Comparison of ENCODE assay signal across 21 cellular contexts in the genomic region with DNA sequence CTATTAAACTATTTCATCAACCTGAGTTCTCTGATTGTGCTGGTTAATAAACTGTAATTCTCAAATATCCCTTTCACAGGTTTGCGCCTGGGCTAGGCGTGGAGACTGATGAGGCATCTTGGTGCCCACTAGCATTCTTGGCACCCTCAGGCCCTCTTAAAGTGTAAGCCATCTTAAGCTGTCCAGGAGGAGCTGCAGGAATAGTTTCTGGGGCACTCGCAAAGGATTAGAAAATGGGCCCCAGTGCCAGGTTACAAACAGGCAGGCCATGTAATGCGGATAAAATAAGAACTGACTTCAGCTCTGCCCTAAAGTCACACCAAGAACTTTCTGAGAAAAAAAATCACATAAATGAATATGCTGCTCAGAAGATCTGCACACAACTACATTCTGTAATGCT. TPM values are rescaled to one million over a fixed set of nuclear protein-coding genes. Genes with fewer than 3 reads are reported as not detected.
DNase-seq lines count a peak whose midpoint lies in the region; ATAC-seq and TF ChIP-seq lines count a peak whose summit lies in the region.
"Had no signal": no experiment of that assay in that cellular context is flagged by ENCODE, and none has a peak within 500 bp of the region (broad histone marks: within the 10 kb centered on the region; RNA-seq: fewer than 3 reads in every experiment).

No MANE protein-coding gene starts in this region.

- no peak for TF ChIP-seq EP300 in sigmoid colon (IDR thresholded peaks at IDR 0.05)

- H3K4me1 ChIP-seq in right cardiac atrium (ENCODE audit: control insufficient read depth, insufficient read depth, low read length): no peaks in the 10 kb centered on the region
- peaks cover 0 to 53% (median 27%) of the 10 kb centered on the region in 4 donors for H3K4me1 ChIP-seq in sigmoid colon
- H3K4me1 ChIP-seq in aorta (ENCODE audit: control insufficient read depth in 1 of 2, insufficient read depth in 2 of 2, low read length in 2 of 2): no peaks in the 10 kb centered on the region

- H3K36me3 ChIP-seq in sigmoid colon (no peaks in the 10 kb centered on the region), aorta (ENCODE audit: control insufficient read depth in 1 of 2, insufficient read depth in 2 of 2, low read length in 1 of 2) (no peaks in the 10 kb centered on the region)

- ATAC-seq in Right ventricle myocardium inferior (peak; percentile 15), right cardiac atrium (peak; percentile 7 to 8), aorta (ENCODE audit: low FRiP score) (peak; percentile 11), left lobe of liver (no peak)
- ATAC-seq: HepG2 had no signal

- no peak for TF ChIP-seq POLR2A in sigmoid colon (IDR thresholded peaks at IDR 0.05)

- H3K27me3 ChIP-seq in right cardiac atrium (ENCODE audit: control insufficient read depth, insufficient read depth): no peaks in the 10 kb centered on the region
- no peaks in the 10 kb centered on the region for H3K27me3 ChIP-seq in sigmoid colon
- H3K27me3 ChIP-seq in aorta (ENCODE audit: control insufficient read depth in 1 of 2, insufficient read depth in 2 of 2, low read length in 1 of 2): peaks cover 0 to 2% of the 10 kb centered on the region in 2 donors

- H3K9me3 ChIP-seq in right cardiac atrium (ENCODE audit: control insufficient read depth, low read length): no peaks in the 10 kb centered on the region
- H3K9me3 ChIP-seq in sigmoid colon: no peaks in the 10 kb centered on the region
- no peaks in the 10 kb centered on the region for H3K9me3 ChIP-seq in aorta (ENCODE audit: control insufficient read depth, low read length)

- DNase-seq in Right ventricle myocardium inferior (ENCODE audit: missing footprints) (no peak), cardiac septum (ENCODE audit: low spot score) (no peak), right cardiac atrium (no peak), sigmoid colon (no peak), aorta (no peak), activated gamma-delta T cell (lab: John Stamatoyannopoulos, UW) (no peak), left lobe of liver (ENCODE audit: low spot score) (no peak), UCSD-AML1 (lab: John Stamatoyannopoulos, UW; ENCODE audit: unreplicated experiment) (no peak)
- DNase-seq: 8988T; Calu3; CD4-positive, alpha-beta memory T cell; GM23248; KG1; NCI-H1436; NCI-H2029; NCI-H2171; NCI-H446 treated with DMSO at 0.1 percent for 48 hours; OCI-M1 had no signal

- WGBS in right cardiac atrium: 62% methylated on average over 4 of the region's 4 CpGs
- 90 to 91% methylated on average over 4 of the region's 4 CpGs for WGBS in sigmoid colon, 2 donors
- WGBS in aorta, 2 donors: 47 to 50% methylated on average over 4 of the region's 4 CpGs

- intact Hi-C loops in Right ventricle myocardium inferior (cut with DNase I): loop anchor here (5.0 kb wide), 1 partner anchor 40 kb away; no protein-coding TSS in a partner anchor
- intact Hi-C loops in cardiac septum (cut with DNase I): loop anchor here (5.0 kb wide), 1 partner anchor 40 kb away; no protein-coding TSS in a partner anchor
- intact Hi-C loops in right cardiac atrium (cut with DNase I): loop anchor here (5.0 to 10.0 kb wide), 4 partner anchors 40 to 155 kb away; no protein-coding TSS in a partner anchor
- intact Hi-C loops in sigmoid colon (cut with DNase I): loop anchor here (5.0 kb wide), 1 partner anchor 125 kb away; the partner anchor contains the start of gene VANGL1
- intact Hi-C loops in aorta (cut with DNase I): no loop called here

- no peak for TF ChIP-seq CTCF in sigmoid colon (IDR thresholded peaks at IDR 0.05)

- H3K27ac ChIP-seq in right cardiac atrium (ENCODE audit: low read length): peak overlapping the region; percentile 99
- H3K27ac ChIP-seq in sigmoid colon: peak overlapping the region; percentile 79 to 86 (median 80)
- H3K27ac ChIP-seq in aorta (ENCODE audit: low read depth in 1 of 2, low read length in 2 of 2): peak overlapping the region in 1 of 2 donors; percentile 47
- H3K27ac ChIP-seq: GM23248 had no signal

- H3K4me3 ChIP-seq in right cardiac atrium (ENCODE audit: low read length): peak overlapping the region; percentile 66
- H3K4me3 ChIP-seq in sigmoid colon: peak overlapping the region; percentile 20 to 52 (median 44)
- no peak overlapping the region for H3K4me3 ChIP-seq in aorta (ENCODE audit: low read length in 2 of 2)
- H3K4me3 ChIP-seq: GM23248 had no signal

RNA-seq across cellular contexts. Expression of gene CASQ2, which starts 1.1 kb away (rescaled TPM):
- total RNA-seq in Right ventricle myocardium inferior: 912 TPM
- 1,254 TPM for total RNA-seq in cardiac septum
- total RNA-seq in right cardiac atrium: 100 to 1,000 TPM; 706 to 865 (median 788) TPM
- 702 TPM for polyA plus RNA-seq in right cardiac atrium
- 100 to 1,000 TPM in 3 of 4 donors, 10 to 100 TPM in 1; 58.3 to 160 (median 121) TPM for total RNA-seq in sigmoid colon
- polyA plus RNA-seq in sigmoid colon: 1 to 10 TPM in 2 of 3 donors, under 1 TPM in 1; 0.46 to 2.6 (median 1.8) TPM
- 10 to 100 TPM; 21.3 to 47.9 TPM for total RNA-seq in aorta
- polyA plus RNA-seq in aorta: 1 to 10 TPM; 2.8 to 9.0 TPM
- total RNA-seq in left lobe of liver: 0.13 TPM
- total RNA-seq: Calu3; CD4-positive, alpha-beta memory T cell; GM23248; HepG2; RPMI7951 had no signal
- polyA plus RNA-seq: BJ; CD4-positive, alpha-beta memory T cell; GM23248; HepG2 had no signal

Comparison
In these comparisons a context has a peak if more than half of its experiments do, and no peak if none do; other contexts are left out.
1. H3K4me3 ChIP-seq: peak in right cardiac atrium (single experiment) and sigmoid colon (4 of 4); none in aorta (0 of 2).
2. RNA of gene CASQ2, which starts 1.1 kb away (total RNA-seq): 1,254 TPM in cardiac septum (single experiment), 912 TPM in Right ventricle myocardium inferior (single experiment), 706 to 865 TPM in right cardiac atrium, 58.3 to 160 TPM in sigmoid colon and 21.3 to 47.9 TPM in aorta; 0.13 TPM in left lobe of liver (single experiment); every median in the first group is over 10 times any median in the second.
3. intact Hi-C loops: an anchor here in Right ventricle myocardium inferior (5.0 kb wide), cardiac septum (5.0 kb wide), right cardiac atrium (5.0 to 10.0 kb wide) and sigmoid colon (5.0 kb wide); none called in aorta.